12 cellular contexts compared by ENCODE assay signal in the genomic region with DNA sequence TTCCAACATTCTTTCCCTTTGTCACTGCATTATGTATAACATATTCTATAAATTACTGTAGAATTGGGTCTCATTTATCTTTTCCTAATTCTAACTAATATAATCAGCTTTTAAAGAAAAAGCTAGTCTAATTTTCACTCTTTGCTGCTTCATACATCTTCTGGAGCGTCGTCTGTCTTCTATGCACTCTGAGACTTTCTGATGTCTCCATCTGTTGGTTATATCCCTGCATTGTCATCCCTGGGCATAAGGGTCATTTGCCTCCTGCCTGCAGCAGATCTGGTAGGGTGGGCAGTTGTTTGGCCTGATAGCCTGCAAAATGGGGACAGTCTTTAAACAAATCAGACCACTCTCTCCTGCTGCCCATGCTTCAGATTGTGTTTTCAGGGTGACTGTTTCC. TPM values are rescaled to one million over a fixed set of nuclear protein-coding genes. Genes with fewer than 3 reads are reported as not detected.
A peak's percentile ranks its signal among the peaks of the same experiment; 100 is the strongest.
DNase-seq lines count a peak whose midpoint lies in the region; ATAC-seq and TF ChIP-seq lines count a peak whose summit lies in the region.
"Had no signal": no experiment of that assay in that cellular context is flagged by ENCODE, and none has a peak within 500 bp of the region (broad histone marks: within the 10 kb centered on the region; RNA-seq: fewer than 3 reads in every experiment).

No MANE protein-coding gene starts in this region.

- H3K27me3 ChIP-seq in left ventricle myocardium inferior (ENCODE audit: low read depth) (no peaks in the 10 kb centered on the region), OCI-LY3 (ENCODE audit: low read depth, low read length) (no peaks in the 10 kb centered on the region), endodermal cell (ENCODE audit: control insufficient read depth, insufficient read depth, low read length, poor library complexity, severe bottlenecking) (no peaks in the 10 kb centered on the region), vagina (no peaks in the 10 kb centered on the region)

- no peaks in the 10 kb centered on the region for H3K36me3 Mint-ChIP-seq in endodermal cell (ENCODE audit: low read depth)
- H3K36me3 Mint-ChIP-seq in activated T-helper 2 cell treated with anti-CD3 and anti-CD28 coated beads, Interferon-gamma antibody, Interleukin-2, Interleukin-4, amounts not matched to agents 10 μg/mL and 5 μg/mL and 100 μg/mL, durations not matched to agents 14 hours and 24 hours and 36 hours (ENCODE audit: low read depth): no peaks in the 10 kb centered on the region
- H3K36me3 Mint-ChIP-seq: CD4-positive, CD25-positive, alpha-beta regulatory T cell had no signal

- H3K4me1 Mint-ChIP-seq in endodermal cell: peaks cover 5% of the 10 kb centered on the region
- no peaks in the 10 kb centered on the region for H3K4me1 Mint-ChIP-seq in activated T-helper 2 cell treated with anti-CD3 and anti-CD28 coated beads, Interferon-gamma antibody, Interleukin-2, Interleukin-4, amounts not matched to agents 10 μg/mL and 5 μg/mL and 100 μg/mL, durations not matched to agents 14 hours and 24 hours and 36 hours (ENCODE audit: low read depth)
- H3K4me1 Mint-ChIP-seq: CD4-positive, CD25-positive, alpha-beta regulatory T cell had no signal

- no peaks in the 10 kb centered on the region for H4K20me1 ChIP-seq in OCI-LY3 (ENCODE audit: insufficient read depth, low read length)

- 0 to 29% methylated on average over 1 to 2 of the region's 2 CpGs for WGBS in endodermal cell (ENCODE audit: insufficient coverage in 1 of 2, insufficient read length in 1 of 2), 2 experiments

- H3K9ac ChIP-seq in OCI-LY3 (ENCODE audit: low read length) (no peak overlapping the region), endodermal cell (ENCODE audit: extremely low read depth, low read length, poor library complexity, severe bottlenecking) (no peak overlapping the region)

- no peaks in the 10 kb centered on the region for H3K9me3 ChIP-seq in left ventricle myocardium inferior (replicated peaks)
- no peaks in the 10 kb centered on the region for H3K9me3 ChIP-seq in OCI-LY3 (ENCODE audit: insufficient read depth, low read length)
- H3K9me3 ChIP-seq in endodermal cell (ENCODE audit: control insufficient read depth, low read length): no peaks in the 10 kb centered on the region
- no peaks in the 10 kb centered on the region for H3K9me3 ChIP-seq in vagina

- H3K27ac Mint-ChIP-seq in endodermal cell: no peak overlapping the region
- no peak overlapping the region for H3K27ac Mint-ChIP-seq in activated T-helper 2 cell treated with anti-CD3 and anti-CD28 coated beads, Interferon-gamma antibody, Interleukin-2, Interleukin-4, amounts not matched to agents 10 μg/mL and 5 μg/mL and 100 μg/mL, durations not matched to agents 14 hours and 24 hours and 36 hours
- H3K27ac Mint-ChIP-seq: CD4-positive, CD25-positive, alpha-beta regulatory T cell had no signal

- no peak overlapping the region for H3K4me2 ChIP-seq in OCI-LY3 (ENCODE audit: low read length)

- no peaks in the 10 kb centered on the region for H3K27me3 Mint-ChIP-seq in endodermal cell (ENCODE audit: insufficient read depth)
- H3K27me3 Mint-ChIP-seq in activated T-helper 2 cell treated with anti-CD3 and anti-CD28 coated beads, Interferon-gamma antibody, Interleukin-2, Interleukin-4, amounts not matched to agents 10 μg/mL and 5 μg/mL and 100 μg/mL, durations not matched to agents 14 hours and 24 hours and 36 hours (ENCODE audit: low read depth): peaks cover 25% of the 10 kb centered on the region

- no peak for DNase-seq in left ventricle myocardium inferior
- DNase-seq in left cardiac atrium: no peak
- DNase-seq in endodermal cell: peak; percentile 47
- DNase-seq in vagina (ENCODE audit: extremely low spot score in 2 of 2): no peak
- no peak for DNase-seq in activated T-helper 2 cell treated with anti-CD3 and anti-CD28 coated beads, Interferon-gamma antibody, Interleukin-2, Interleukin-4, amounts not matched to agents 10 μg/mL and 5 μg/mL and 100 μg/mL, durations not matched to agents 14 hours and 24 hours and 36 hours (ENCODE audit: low spot score)
- DNase-seq: activated CD4-positive, CD25-positive, alpha-beta regulatory T cell treated with anti-CD3 and anti-CD28 coated beads, Interleukin-2, amount 50 U/mL, for 72 hours; activated gamma-delta T cell treated with Interleukin-2 at 50 U/mL for 16 hours; CD4-positive, CD25-positive, alpha-beta regulatory T cell; NCI-H510A had no signal

- H3K4me3 Mint-ChIP-seq in endodermal cell: no peak overlapping the region
- no peak overlapping the region for H3K4me3 Mint-ChIP-seq in activated T-helper 2 cell treated with anti-CD3 and anti-CD28 coated beads, Interferon-gamma antibody, Interleukin-2, Interleukin-4, amounts not matched to agents 10 μg/mL and 5 μg/mL and 100 μg/mL, durations not matched to agents 14 hours and 24 hours and 36 hours (ENCODE audit: low read depth)
- H3K4me3 Mint-ChIP-seq: CD4-positive, CD25-positive, alpha-beta regulatory T cell had no signal

- H3K79me2 ChIP-seq in OCI-LY3 (ENCODE audit: low read length): no peaks in the 10 kb centered on the region

- H3K4me1 ChIP-seq in left ventricle myocardium inferior (no peaks in the 10 kb centered on the region), OCI-LY3 (ENCODE audit: low read length) (no peaks in the 10 kb centered on the region), endodermal cell (ENCODE audit: control insufficient read depth, insufficient read depth, low read length) (no peaks in the 10 kb centered on the region), vagina (no peaks in the 10 kb centered on the region)

- peak; percentile 32 for TF ChIP-seq CTCF in left ventricle myocardium inferior (IDR thresholded peaks at IDR 0.05; ENCODE audit: borderline replicate concordance)
- peak; percentile 22; the same call in 1 of the 2 replicates for TF ChIP-seq CTCF in OCI-LY3 (IDR thresholded peaks at IDR 0.05; ENCODE audit: low read depth, low read length)
- TF ChIP-seq CTCF in endodermal cell (conservative IDR thresholded peaks at IDR 0.05): peak; percentile 64
- TF ChIP-seq CTCF in vagina (IDR thresholded peaks at IDR 0.05): no peak

- TF ChIP-seq POLR2A in vagina (IDR thresholded peaks at IDR 0.05): no peak

- no peaks in the 10 kb centered on the region for H3K36me3 ChIP-seq in left ventricle myocardium inferior
- H3K36me3 ChIP-seq in OCI-LY3 (replicated peaks; ENCODE audit: low read depth, low read length): no peaks in the 10 kb centered on the region
- no peaks in the 10 kb centered on the region for H3K36me3 ChIP-seq in endodermal cell (ENCODE audit: control insufficient read depth, insufficient read depth, low read length)
- H3K36me3 ChIP-seq in vagina: no peaks in the 10 kb centered on the region

- no peak overlapping the region for H2AFZ ChIP-seq in OCI-LY3 (ENCODE audit: low read depth, low read length)

- no peak for ATAC-seq in left cardiac atrium
- no peak for ATAC-seq in GM21447 (IDR thresholded peaks at IDR 0.05; ENCODE audit: unreplicated experiment)
- ATAC-seq in GM21360 (IDR thresholded peaks at IDR 0.05; ENCODE audit: unreplicated experiment): no peak

- H3K9me3 Mint-ChIP-seq in endodermal cell: no peaks in the 10 kb centered on the region
- H3K9me3 Mint-ChIP-seq in activated T-helper 2 cell treated with anti-CD3 and anti-CD28 coated beads, Interferon-gamma antibody, Interleukin-2, Interleukin-4, amounts not matched to agents 10 μg/mL and 5 μg/mL and 100 μg/mL, durations not matched to agents 14 hours and 24 hours and 36 hours: no peaks in the 10 kb centered on the region

- intact Hi-C loops in left ventricle myocardium inferior (cut with micrococcal nuclease) (no loop called here), left cardiac atrium (cut with DNase I) (no loop called here), vagina (cut with DNase I) (no loop called here)
- intact Hi-C loops in activated T-helper 2 cell treated with anti-CD3 and anti-CD28 coated beads, Interferon-gamma antibody, Interleukin-2, Interleukin-4, amounts not matched to agents 10 μg/mL and 5 μg/mL and 100 μg/mL, durations not matched to agents 14 hours and 24 hours and 36 hours (cut with micrococcal nuclease): no loop called here

- no peak overlapping the region for H3K27ac ChIP-seq in left ventricle myocardium inferior (replicated peaks)
- no peak overlapping the region for H3K27ac ChIP-seq in OCI-LY3 (ENCODE audit: low read length)
- no peak overlapping the region for H3K27ac ChIP-seq in endodermal cell (ENCODE audit: low read depth, low read length)
- H3K27ac ChIP-seq in vagina: no peak overlapping the region

- H3K4me3 ChIP-seq in left ventricle myocardium inferior: no peak overlapping the region
- H3K4me3 ChIP-seq in OCI-LY3 (ENCODE audit: low read length): no peak overlapping the region
- H3K4me3 ChIP-seq in endodermal cell (ENCODE audit: low read length): no peak overlapping the region
- H3K4me3 ChIP-seq in vagina: no peak overlapping the region

RNA-seq across cellular contexts. Expression of gene DYNLT5, which starts 40.8 kb away (rescaled TPM):
- total RNA-seq in left ventricle myocardium inferior (3.1 TPM), left cardiac atrium (1 to 10 TPM; 1.9 to 3.2 TPM), endodermal cell (1 to 10 TPM; 1.2 to 8.3 TPM), vagina (0.98 TPM)
- polyA plus RNA-seq in endodermal cell (2013, experiment 1 of 2): 1.5 TPM
- polyA plus RNA-seq in endodermal cell (2013, experiment 2 of 2): 1.7 TPM
- total RNA-seq in activated T-helper 2 cell treated with anti-CD3 and anti-CD28 coated beads, Interferon-gamma antibody, Interleukin-2, Interleukin-4, amounts not matched to agents 10 μg/mL and 5 μg/mL and 100 μg/mL, durations not matched to agents 14 hours and 24 hours and 36 hours: not detected in 2 replicates
- total RNA-seq: CD4-positive, CD25-positive, alpha-beta regulatory T cell had no signal
- polyA plus RNA-seq: CD4-positive, CD25-positive, alpha-beta regulatory T cell had no signal

Comparison
In these comparisons a context has a peak if more than half of its experiments do, and no peak if none do; other contexts are left out.
1. CTCF ChIP-seq: peak in left ventricle myocardium inferior (single experiment), OCI-LY3 (single experiment) and endodermal cell (single experiment); none in vagina (0 of 3).